In genomic region chr12:46371718-46372130, GRCh38 we compare ENCODE assay signal across 8 cellular contexts. TPM values are rescaled to one million over a fixed set of nuclear protein-coding genes. Genes with fewer than 3 reads are reported as not detected.
DNase-seq lines count a peak whose midpoint lies in the region; ATAC-seq and TF ChIP-seq lines count a peak whose summit lies in the region.

No MANE protein-coding gene starts in this region.

- no peaks in the 10 kb centered on the region for H3K9me3 ChIP-seq in endodermal cell (ENCODE audit: control insufficient read depth, low read length)

- H3K36me3 Mint-ChIP-seq in endodermal cell (ENCODE audit: low read depth) = peaks cover 46% of the 10 kb centered on the region

- H3K4me3 Mint-ChIP-seq in endodermal cell = peak overlapping the region; percentile 98
- peak overlapping the region; percentile 97 to 98 for H3K4me3 Mint-ChIP-seq in stimulated activated naive CD8-positive, alpha-beta T cell treated with anti-CD3 and anti-CD28 coated beads, Interleukin-15, amount 100 ng/mL, for 72 hours

- H3K27me3 Mint-ChIP-seq in endodermal cell (ENCODE audit: insufficient read depth) = peaks cover 13% of the 10 kb centered on the region
- no peaks in the 10 kb centered on the region for H3K27me3 Mint-ChIP-seq in stimulated activated naive CD8-positive, alpha-beta T cell treated with anti-CD3 and anti-CD28 coated beads, Interleukin-15, amount 100 ng/mL, for 72 hours

- peaks cover 49% of the 10 kb centered on the region for H3K4me1 Mint-ChIP-seq in endodermal cell
- peaks cover 71% of the 10 kb centered on the region for H3K4me1 Mint-ChIP-seq in stimulated activated naive CD8-positive, alpha-beta T cell treated with anti-CD3 and anti-CD28 coated beads, Interleukin-15, amount 100 ng/mL, for 72 hours

- peak overlapping the region; percentile 100 for H3K9ac ChIP-seq in endodermal cell (ENCODE audit: extremely low read depth, low read length, poor library complexity, severe bottlenecking)

- H3K27ac ChIP-seq in endodermal cell (ENCODE audit: low read depth, low read length) = peak overlapping the region; percentile 100

- ATAC-seq in HG02642 (IDR thresholded peaks at IDR 0.05; ENCODE audit: poor library complexity, unreplicated experiment) = peak; percentile 28
- peak; percentile 58 for ATAC-seq in stimulated activated naive CD8-positive, alpha-beta T cell treated with anti-CD3 and anti-CD28 coated beads, Interleukin-15, amount 100 ng/mL, for 72 hours

- TF ChIP-seq CTCF in endodermal cell (conservative IDR thresholded peaks at IDR 0.05) = no peak

- peaks cover 23% of the 10 kb centered on the region for H3K4me1 ChIP-seq in endodermal cell (ENCODE audit: control insufficient read depth, insufficient read depth, low read length)

- peak overlapping the region; percentile 99 for H3K27ac Mint-ChIP-seq in endodermal cell
- peak overlapping the region; percentile 100 for H3K27ac Mint-ChIP-seq in stimulated activated naive CD8-positive, alpha-beta T cell treated with anti-CD3 and anti-CD28 coated beads, Interleukin-15, amount 100 ng/mL, for 72 hours

- DNase-seq in NCI-H2227 (lab: John Stamatoyannopoulos, UW; ENCODE audit: unreplicated experiment) (peak; percentile 65), NCI-H2227 treated with DMSO at 0.1 percent for 48 hours (lab: John Stamatoyannopoulos, UW) (no peak), NCI-H2029 (lab: John Stamatoyannopoulos, UW) (peak; percentile 70), endodermal cell (no peak), middle frontal gyrus (ENCODE audit: extremely low spot score, low spot score) (peak; percentile 20)
- peak; percentile 74 for DNase-seq in activated CD4-positive, alpha-beta T cell treated with anti-CD3 and anti-CD28 coated beads for 48 hours
- DNase-seq in stimulated activated naive CD8-positive, alpha-beta T cell treated with anti-CD3 and anti-CD28 coated beads, Interleukin-15, amount 100 ng/mL, for 72 hours = peak in 1 of 2 donors; percentile 80

- peaks cover 10% of the 10 kb centered on the region for H3K27me3 ChIP-seq in endodermal cell (ENCODE audit: control insufficient read depth, insufficient read depth, low read length, poor library complexity, severe bottlenecking)

- H3K4me3 ChIP-seq in endodermal cell (ENCODE audit: low read length) = peak overlapping the region; percentile 98

- peaks cover 43% of the 10 kb centered on the region for H3K36me3 ChIP-seq in endodermal cell (ENCODE audit: control insufficient read depth, insufficient read depth, low read length)

- H3K9me3 Mint-ChIP-seq in endodermal cell = no peaks in the 10 kb centered on the region
- H3K9me3 Mint-ChIP-seq in stimulated activated naive CD8-positive, alpha-beta T cell treated with anti-CD3 and anti-CD28 coated beads, Interleukin-15, amount 100 ng/mL, for 72 hours = peaks cover 0 to 3% of the 10 kb centered on the region in 2 donors

- WGBS in endodermal cell (ENCODE audit: insufficient coverage in 1 of 2, insufficient read length in 1 of 2), 2 experiments = 0% methylated on average over 9 to 29 of the region's 29 CpGs

RNA-seq across cellular contexts. Expression of gene SLC38A2, which starts 0.8 kb away (rescaled TPM):
- total RNA-seq in endodermal cell = 100 to 1,000 TPM; 156 to 230 TPM
- polyA plus RNA-seq in endodermal cell (2013, experiment 1 of 2) = 185 TPM
- 170 TPM for polyA plus RNA-seq in endodermal cell (2013, experiment 2 of 2)

Comparison
In these comparisons a context has a peak if more than half of its experiments do, and no peak if none do; other contexts are left out.
1. DNase-seq: peak in NCI-H2227 (single experiment), NCI-H2029 (single experiment), activated CD4-positive, alpha-beta T cell treated with anti-CD3 and anti-CD28 coated beads for 48 hours (single experiment) and middle frontal gyrus (single experiment); none in NCI-H2227 treated with DMSO at 0.1 percent for 48 hours (single experiment) and endodermal cell (single experiment).